32 cellular contexts compared by ENCODE assay signal in the genomic region with DNA sequence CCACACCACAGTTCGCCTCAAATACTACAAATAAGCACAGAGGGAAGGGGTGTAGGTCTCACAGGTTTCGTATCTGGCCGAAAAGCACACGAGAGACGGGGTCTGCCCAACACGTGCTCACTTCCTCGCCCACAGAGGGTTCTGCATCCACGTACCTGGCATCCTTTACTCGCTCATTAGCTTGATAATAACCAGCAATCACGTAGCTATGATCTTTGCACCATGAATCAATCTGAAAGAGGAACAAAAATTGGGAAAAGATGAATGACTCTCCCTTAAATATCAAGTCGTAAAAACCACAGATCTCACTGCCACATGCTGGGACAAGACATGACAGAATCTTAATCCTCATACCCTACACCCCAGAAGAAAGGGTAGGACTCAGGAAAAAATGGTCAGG. TPM values are rescaled to one million over a fixed set of nuclear protein-coding genes. Genes with fewer than 3 reads are reported as not detected.
"Had no signal": no experiment of that assay in that cellular context is flagged by ENCODE, and none has a peak within 500 bp of the region (broad histone marks: within the 10 kb centered on the region; RNA-seq: fewer than 3 reads in every experiment).

No MANE protein-coding gene starts in this region.

- H3K27ac Mint-ChIP-seq: activated CD8-positive, alpha-beta memory T cell treated with anti-CD3 and anti-CD28 coated beads, Interleukin-2, amount 10 ng/mL, durations not matched to agents 7 days and 5 days; activated naive CD8-positive, alpha-beta T cell treated with anti-CD3 and anti-CD28 coated beads, Interleukin-2, amount 10 ng/mL, durations not matched to agents 7 days and 5 days; activated T-cell treated with anti-CD3 and anti-CD28 coated beads, Interleukin-2, amount 50 U/mL, for 72 hours; brain; T-helper 1 cell treated with Interleukin-12 subunit alpha and Interleukin-12 subunit beta and Interleukin-4 antibody, amounts not matched to agents 30 μg/mL and 1 μg/mL, for 36 hours had no signal

- FAIRE-seq: endothelial cell of umbilical vein, keratinocyte, pancreas, small intestine had no signal

- H3K27me3 Mint-ChIP-seq: activated CD8-positive, alpha-beta memory T cell treated with anti-CD3 and anti-CD28 coated beads, Interleukin-2, amount 10 ng/mL, durations not matched to agents 7 days and 5 days; activated naive CD8-positive, alpha-beta T cell treated with anti-CD3 and anti-CD28 coated beads, Interleukin-2, amount 10 ng/mL, durations not matched to agents 7 days and 5 days had no signal

- H3K9me3 ChIP-seq: ascending aorta, colonic mucosa, gastroesophageal sphincter, pancreas, prostate gland, sigmoid colon, tibial nerve had no signal

- H3K4me3 ChIP-seq: ascending aorta, cardiac muscle cell, colonic mucosa, gastroesophageal sphincter, hepatocyte, pancreas, prostate gland, sigmoid colon, tibial nerve had no signal

- DNase-seq: activated CD4-positive, alpha-beta T cell treated with anti-CD3 and anti-CD28 coated beads for 1 hour; activated CD8-positive, alpha-beta memory T cell treated with anti-CD3 and anti-CD28 coated beads, Interleukin-2, amount 10 ng/mL, durations not matched to agents 7 days and 5 days; activated CD8-positive, alpha-beta T cell treated with anti-CD3 and anti-CD28 coated beads, Interleukin-2, amount 10 ng/mL, durations not matched to agents 7 days and 5 days; activated effector memory CD4-positive, alpha-beta T cell treated with Interleukin-2 at 50 U/mL for 16 hours; activated naive CD4-positive, alpha-beta T cell treated with Interleukin-2 at 50 U/mL for 16 hours; activated naive CD8-positive, alpha-beta T cell treated with anti-CD3 and anti-CD28 coated beads, Interleukin-2, amount 10 ng/mL, durations not matched to agents 7 days and 5 days; activated T-cell treated with anti-CD3 and anti-CD28 coated beads, Interleukin-2, amount 50 U/mL, for 72 hours; cerebellar nuclear complex; colonic mucosa; effector memory CD4-positive, alpha-beta T cell; left cardiac atrium; left ventricle myocardium superior; nucleus accumbens; pancreas; retina; sigmoid colon; small intestine; stimulated activated CD4-positive, alpha-beta T cell treated with anti-CD3 and anti-CD28 coated beads, Interleukin-4, amount 100 ng/mL, for 4 hours; stimulated activated CD8-positive, alpha-beta memory T cell treated with anti-CD3 and anti-CD28 coated beads, Interleukin-4, amount 100 ng/mL, for 48 hours; stimulated activated naive CD4-positive, alpha-beta T cell treated with Interleukin-2 at 50 U/mL for 16 hours; T1000 had no signal

- H2AFZ ChIP-seq: hepatocyte had no signal

- H3K4me2 ChIP-seq: hepatocyte had no signal

- H3K36me3 ChIP-seq: colonic mucosa, prostate gland had no signal

- H3K9me3 Mint-ChIP-seq: activated naive CD8-positive, alpha-beta T cell treated with anti-CD3 and anti-CD28 coated beads, Interleukin-2, amount 10 ng/mL, durations not matched to agents 7 days and 5 days; activated T-cell treated with anti-CD3 and anti-CD28 coated beads, Interleukin-2, amount 50 U/mL, for 72 hours; T-helper 1 cell treated with Interleukin-12 subunit alpha and Interleukin-12 subunit beta and Interleukin-4 antibody, amounts not matched to agents 30 μg/mL and 1 μg/mL, for 36 hours had no signal

- ATAC-seq: activated CD8-positive, alpha-beta memory T cell treated with anti-CD3 and anti-CD28 coated beads, Interleukin-2, amount 10 ng/mL, durations not matched to agents 7 days and 5 days; activated CD8-positive, alpha-beta T cell treated with anti-CD3 and anti-CD28 coated beads, Interleukin-2, amount 10 ng/mL, durations not matched to agents 7 days and 5 days; activated T-cell treated with anti-CD3 and anti-CD28 coated beads, Interleukin-2, amount 50 U/mL, for 72 hours; gastroesophageal sphincter; left cardiac atrium; left ventricle myocardium superior; pancreas had no signal

- H3K4me3 Mint-ChIP-seq: activated CD8-positive, alpha-beta memory T cell treated with anti-CD3 and anti-CD28 coated beads, Interleukin-2, amount 10 ng/mL, durations not matched to agents 7 days and 5 days; activated CD8-positive, alpha-beta T cell treated with anti-CD3 and anti-CD28 coated beads, Interleukin-2, amount 10 ng/mL, durations not matched to agents 7 days and 5 days; activated naive CD8-positive, alpha-beta T cell treated with anti-CD3 and anti-CD28 coated beads, Interleukin-2, amount 10 ng/mL, durations not matched to agents 7 days and 5 days; activated T-cell treated with anti-CD3 and anti-CD28 coated beads, Interleukin-2, amount 50 U/mL, for 72 hours; brain; T-helper 1 cell treated with Interleukin-12 subunit alpha and Interleukin-12 subunit beta and Interleukin-4 antibody, amounts not matched to agents 30 μg/mL and 1 μg/mL, for 36 hours had no signal

- H3K27me3 ChIP-seq: ascending aorta, cardiac muscle cell, colonic mucosa, gastroesophageal sphincter, hepatocyte, pancreas, sigmoid colon, tibial nerve had no signal

- H3K4me1 ChIP-seq: ascending aorta, colonic mucosa, pancreas, prostate gland, sigmoid colon, tibial nerve had no signal

- H3K27ac ChIP-seq: ascending aorta, cardiac muscle cell, colonic mucosa, gastroesophageal sphincter, hepatocyte, pancreas, prostate gland, sigmoid colon, tibial nerve had no signal

RNA-seq across cellular contexts. Expression of gene C16orf74, which starts 37.9 kb away (rescaled TPM):
- total RNA-seq: ascending aorta had no signal
- polyA plus RNA-seq: neural cell had no signal
